In genomic region chr19:53520547-53521372, GRCh38 we compare ENCODE assay signal across 8 cellular contexts. TPM values are rescaled to one million over a fixed set of nuclear protein-coding genes. Genes with fewer than 3 reads are reported as not detected.
DNase-seq lines count a peak whose midpoint lies in the region; ATAC-seq, FAIRE-seq and TF ChIP-seq lines count a peak whose summit lies in the region.

No MANE protein-coding gene starts in this region.

- DNase-seq in NCI-H2171 (lab: John Stamatoyannopoulos, UW) (peak; percentile 97), cerebellum (ENCODE audit: low spot score) (peak; percentile 95), kidney (peak; percentile 98)
- DNase-seq in activated CD4-positive, CD25-positive, alpha-beta regulatory T cell treated with anti-CD3 and anti-CD28 coated beads, Interleukin-2, amount 50 U/mL, for 72 hours = peak; percentile 74
- peak; percentile 67 to 78 for DNase-seq in stimulated activated CD4-positive, alpha-beta T cell treated with anti-CD3 and anti-CD28 coated beads, Interleukin-15, amount 100 ng/mL, for 1 hour (ENCODE audit: low read depth in 1 of 2, low spot score in 1 of 2)

- peak; percentile 91 for ATAC-seq in GM18519 (IDR thresholded peaks at IDR 0.05; ENCODE audit: low FRiP score, unreplicated experiment)
- ATAC-seq in HG03060 (IDR thresholded peaks at IDR 0.05; ENCODE audit: low read depth, unreplicated experiment) = peak; percentile 90

- FAIRE-seq in kidney (lab: Jason Lieb, UNC) = peak; percentile 95

- H3K4me3 ChIP-seq in kidney (ENCODE audit: low read length in 2 of 2) = peak overlapping the region; percentile 77 to 85

- TF ChIP-seq CTCF in 22Rv1 (IDR thresholded peaks at IDR 0.05) = no peak
- no peak for TF ChIP-seq CTCF in kidney (IDR thresholded peaks at IDR 0.05; ENCODE audit: borderline replicate concordance, extremely low read depth, insufficient read depth)

- H3K27ac ChIP-seq in 22Rv1 (peak overlapping the region; percentile 89), kidney (ENCODE audit: low read depth in 2 of 2, low read length in 2 of 2) (peak overlapping the region; percentile 45 to 66)

- H3K9me3 ChIP-seq in kidney (ENCODE audit: control insufficient read depth in 1 of 2, low read length in 2 of 2) = peaks cover 0 to 8% of the 10 kb centered on the region in 2 donors

- intact Hi-C loops in kidney (cut with DNase I) = no loop called here

- H3K4me1 ChIP-seq in kidney (ENCODE audit: control insufficient read depth in 1 of 2, insufficient read depth in 1 of 2, low read depth in 1 of 2, low read length in 2 of 2) = peaks cover 0 to 9% of the 10 kb centered on the region in 2 donors

- peak overlapping the region in 1 of 2 donors; percentile 42 for H3K9ac ChIP-seq in kidney (ENCODE audit: low read length in 2 of 2)

- no peaks in the 10 kb centered on the region for H3K36me3 ChIP-seq in kidney (ENCODE audit: control insufficient read depth in 1 of 2, insufficient read depth in 2 of 2, low read length in 2 of 2)

RNA-seq across cellular contexts. Expression of gene ZNF331, which starts 17.2 kb away (rescaled TPM):
- total RNA-seq in cerebellum (23.4 TPM), kidney (22.3 TPM)
- 6.5 TPM for polyA plus RNA-seq in kidney (ENCODE audit: insufficient read depth, low read depth, low replicate concordance)

RNA-seq across cellular contexts. Expression of gene ZNF813, which starts 53.2 kb away (rescaled TPM):
- total RNA-seq in cerebellum (6.3 TPM), kidney (5.1 TPM)
- 1.2 TPM for polyA plus RNA-seq in kidney (ENCODE audit: insufficient read depth, low read depth, low replicate concordance)

Comparison
In these comparisons a context has a peak if more than half of its experiments do, and no peak if none do; other contexts are left out.
1. Peak in every context shown above with its lines: DNase-seq, ATAC-seq, H3K4me3 ChIP-seq and H3K27ac ChIP-seq.